7 cellular contexts compared by ENCODE assay signal in genomic region chr11:70241709-70242108, GRCh38.
"Had no signal": no experiment of that assay in that cellular context is flagged by ENCODE, and none has a peak within 500 bp of the region (broad histone marks: within the 10 kb centered on the region; RNA-seq: fewer than 3 reads in every experiment).

No MANE protein-coding gene starts in this region.

- H2AFZ ChIP-seq: GM23248 had no signal

- H3K27ac ChIP-seq: GM23248 had no signal

- H3K9ac ChIP-seq: GM23248 had no signal

- H3K4me3 ChIP-seq: GM23248, HAP-1, K562 had no signal

- ATAC-seq: HCT116, K562 had no signal

- H3K4me1 ChIP-seq: HAP-1 had no signal

- DNase-seq: GM23248, GOT3, H7, IMR-90 had no signal

- H3K36me3 ChIP-seq: HAP-1 had no signal

- H3K9me3 ChIP-seq: HAP-1 had no signal
